ENCODE assay signal across 1 cellular context in the genomic region with DNA sequence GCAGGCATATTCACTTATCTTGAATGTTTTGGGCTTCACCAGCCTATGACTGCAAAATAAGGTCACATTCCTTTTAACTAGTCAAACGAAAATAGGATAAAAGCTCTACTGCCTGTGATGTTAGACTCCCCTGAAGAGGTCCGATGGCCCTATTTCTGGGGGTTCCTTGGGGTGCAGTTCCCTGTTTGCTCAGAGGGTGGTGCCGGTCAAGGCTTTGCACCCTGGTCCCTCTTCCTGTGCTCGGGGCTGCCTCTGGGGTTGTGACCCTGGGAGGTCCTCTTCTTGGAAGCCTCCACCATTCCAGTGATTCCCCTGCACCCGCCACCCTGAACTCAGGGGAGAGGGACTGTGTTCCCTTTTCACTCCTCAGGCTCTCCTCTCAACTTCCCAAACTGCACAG.
TF ChIP-seq lines count a peak whose summit lies in the region.

No MANE protein-coding gene starts in this region.

TF ChIP-seq in GM23338, 12 proteins besides CTCF, POLR2A, EP300 and RAD21 (continued from another document):
- TF ChIP-seq, protein P1, sequence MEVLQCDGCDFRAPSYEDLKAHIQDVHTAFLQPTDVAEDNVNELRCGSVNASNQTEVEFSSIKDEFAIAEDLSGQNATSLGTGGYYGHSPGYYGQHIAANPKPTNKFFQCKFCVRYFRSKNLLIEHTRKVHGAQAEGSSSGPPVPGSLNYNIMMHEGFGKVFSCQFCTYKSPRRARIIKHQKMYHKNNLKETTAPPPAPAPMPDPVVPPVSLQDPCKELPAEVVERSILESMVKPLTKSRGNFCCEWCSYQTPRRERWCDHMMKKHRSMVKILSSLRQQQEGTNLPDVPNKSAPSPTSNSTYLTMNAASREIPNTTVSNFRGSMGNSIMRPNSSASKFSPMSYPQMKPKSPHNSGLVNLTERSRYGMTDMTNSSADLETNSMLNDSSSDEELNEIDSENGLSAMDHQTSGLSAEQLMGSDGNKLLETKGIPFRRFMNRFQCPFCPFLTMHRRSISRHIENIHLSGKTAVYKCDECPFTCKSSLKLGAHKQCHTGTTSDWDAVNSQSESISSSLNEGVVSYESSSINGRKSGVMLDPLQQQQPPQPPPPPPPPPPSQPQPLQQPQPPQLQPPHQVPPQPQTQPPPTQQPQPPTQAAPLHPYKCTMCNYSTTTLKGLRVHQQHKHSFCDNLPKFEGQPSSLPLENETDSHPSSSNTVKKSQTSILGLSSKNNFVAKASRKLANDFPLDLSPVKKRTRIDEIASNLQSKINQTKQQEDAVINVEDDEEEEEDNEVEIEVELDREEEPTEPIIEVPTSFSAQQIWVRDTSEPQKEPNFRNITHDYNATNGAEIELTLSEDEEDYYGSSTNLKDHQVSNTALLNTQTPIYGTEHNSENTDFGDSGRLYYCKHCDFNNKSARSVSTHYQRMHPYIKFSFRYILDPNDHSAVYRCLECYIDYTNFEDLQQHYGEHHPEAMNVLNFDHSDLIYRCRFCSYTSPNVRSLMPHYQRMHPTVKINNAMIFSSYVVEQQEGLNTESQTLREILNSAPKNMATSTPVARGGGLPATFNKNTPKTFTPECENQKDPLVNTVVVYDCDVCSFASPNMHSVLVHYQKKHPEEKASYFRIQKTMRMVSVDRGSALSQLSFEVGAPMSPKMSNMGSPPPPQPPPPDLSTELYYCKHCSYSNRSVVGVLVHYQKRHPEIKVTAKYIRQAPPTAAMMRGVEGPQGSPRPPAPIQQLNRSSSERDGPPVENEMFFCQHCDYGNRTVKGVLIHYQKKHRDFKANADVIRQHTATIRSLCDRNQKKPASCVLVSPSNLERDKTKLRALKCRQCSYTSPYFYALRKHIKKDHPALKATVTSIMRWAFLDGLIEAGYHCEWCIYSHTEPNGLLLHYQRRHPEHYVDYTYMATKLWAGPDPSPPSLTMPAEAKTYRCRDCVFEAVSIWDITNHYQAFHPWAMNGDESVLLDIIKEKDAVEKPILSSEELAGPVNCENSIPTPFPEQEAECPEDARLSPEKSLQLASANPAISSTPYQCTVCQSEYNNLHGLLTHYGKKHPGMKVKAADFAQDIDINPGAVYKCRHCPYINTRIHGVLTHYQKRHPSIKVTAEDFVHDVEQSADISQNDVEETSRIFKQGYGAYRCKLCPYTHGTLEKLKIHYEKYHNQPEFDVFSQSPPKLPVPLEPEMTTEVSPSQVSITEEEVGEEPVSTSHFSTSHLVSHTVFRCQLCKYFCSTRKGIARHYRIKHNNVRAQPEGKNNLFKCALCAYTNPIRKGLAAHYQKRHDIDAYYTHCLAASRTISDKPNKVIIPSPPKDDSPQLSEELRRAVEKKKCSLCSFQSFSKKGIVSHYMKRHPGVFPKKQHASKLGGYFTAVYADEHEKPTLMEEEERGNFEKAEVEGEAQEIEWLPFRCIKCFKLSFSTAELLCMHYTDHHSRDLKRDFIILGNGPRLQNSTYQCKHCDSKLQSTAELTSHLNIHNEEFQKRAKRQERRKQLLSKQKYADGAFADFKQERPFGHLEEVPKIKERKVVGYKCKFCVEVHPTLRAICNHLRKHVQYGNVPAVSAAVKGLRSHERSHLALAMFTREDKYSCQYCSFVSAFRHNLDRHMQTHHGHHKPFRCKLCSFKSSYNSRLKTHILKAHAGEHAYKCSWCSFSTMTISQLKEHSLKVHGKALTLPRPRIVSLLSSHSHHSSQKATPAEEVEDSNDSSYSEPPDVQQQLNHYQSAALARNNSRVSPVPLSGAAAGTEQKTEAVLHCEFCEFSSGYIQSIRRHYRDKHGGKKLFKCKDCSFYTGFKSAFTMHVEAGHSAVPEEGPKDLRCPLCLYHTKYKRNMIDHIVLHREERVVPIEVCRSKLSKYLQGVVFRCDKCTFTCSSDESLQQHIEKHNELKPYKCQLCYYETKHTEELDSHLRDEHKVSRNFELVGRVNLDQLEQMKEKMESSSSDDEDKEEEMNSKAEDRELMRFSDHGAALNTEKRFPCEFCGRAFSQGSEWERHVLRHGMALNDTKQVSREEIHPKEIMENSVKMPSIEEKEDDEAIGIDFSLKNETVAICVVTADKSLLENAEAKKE (CRISPR knock-in tag; IDR thresholded peaks at IDR 0.05): no peak
- TF ChIP-seq, protein P2, sequence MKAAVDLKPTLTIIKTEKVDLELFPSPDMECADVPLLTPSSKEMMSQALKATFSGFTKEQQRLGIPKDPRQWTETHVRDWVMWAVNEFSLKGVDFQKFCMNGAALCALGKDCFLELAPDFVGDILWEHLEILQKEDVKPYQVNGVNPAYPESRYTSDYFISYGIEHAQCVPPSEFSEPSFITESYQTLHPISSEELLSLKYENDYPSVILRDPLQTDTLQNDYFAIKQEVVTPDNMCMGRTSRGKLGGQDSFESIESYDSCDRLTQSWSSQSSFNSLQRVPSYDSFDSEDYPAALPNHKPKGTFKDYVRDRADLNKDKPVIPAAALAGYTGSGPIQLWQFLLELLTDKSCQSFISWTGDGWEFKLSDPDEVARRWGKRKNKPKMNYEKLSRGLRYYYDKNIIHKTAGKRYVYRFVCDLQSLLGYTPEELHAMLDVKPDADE (IDR thresholded peaks at IDR 0.05): no peak
- TF ChIP-seq ZNF114 (CRISPR knock-in tag; IDR thresholded peaks at IDR 0.05) (no peak), CREB1 (CRISPR knock-in tag; IDR thresholded peaks at IDR 0.05; ENCODE audit: low read depth) (no peak), ZNF331 (CRISPR knock-in tag; IDR thresholded peaks at IDR 0.05; ENCODE audit: low read depth) (no peak), POLR2AphosphoS5 (IDR thresholded peaks at IDR 0.05; ENCODE audit: low read depth) (no peak), STAT1 (IDR thresholded peaks at IDR 0.05; ENCODE audit: unreplicated experiment) (no peak), JUNB (IDR thresholded peaks at IDR 0.05; ENCODE audit: unreplicated experiment) (no peak), EZH2 (IDR thresholded peaks at IDR 0.05; ENCODE audit: low read depth, unreplicated experiment) (no peak), EZH2phosphoT487 (IDR thresholded peaks at IDR 0.05; ENCODE audit: unreplicated experiment) (no peak)
- TF ChIP-seq, protein P3, sequence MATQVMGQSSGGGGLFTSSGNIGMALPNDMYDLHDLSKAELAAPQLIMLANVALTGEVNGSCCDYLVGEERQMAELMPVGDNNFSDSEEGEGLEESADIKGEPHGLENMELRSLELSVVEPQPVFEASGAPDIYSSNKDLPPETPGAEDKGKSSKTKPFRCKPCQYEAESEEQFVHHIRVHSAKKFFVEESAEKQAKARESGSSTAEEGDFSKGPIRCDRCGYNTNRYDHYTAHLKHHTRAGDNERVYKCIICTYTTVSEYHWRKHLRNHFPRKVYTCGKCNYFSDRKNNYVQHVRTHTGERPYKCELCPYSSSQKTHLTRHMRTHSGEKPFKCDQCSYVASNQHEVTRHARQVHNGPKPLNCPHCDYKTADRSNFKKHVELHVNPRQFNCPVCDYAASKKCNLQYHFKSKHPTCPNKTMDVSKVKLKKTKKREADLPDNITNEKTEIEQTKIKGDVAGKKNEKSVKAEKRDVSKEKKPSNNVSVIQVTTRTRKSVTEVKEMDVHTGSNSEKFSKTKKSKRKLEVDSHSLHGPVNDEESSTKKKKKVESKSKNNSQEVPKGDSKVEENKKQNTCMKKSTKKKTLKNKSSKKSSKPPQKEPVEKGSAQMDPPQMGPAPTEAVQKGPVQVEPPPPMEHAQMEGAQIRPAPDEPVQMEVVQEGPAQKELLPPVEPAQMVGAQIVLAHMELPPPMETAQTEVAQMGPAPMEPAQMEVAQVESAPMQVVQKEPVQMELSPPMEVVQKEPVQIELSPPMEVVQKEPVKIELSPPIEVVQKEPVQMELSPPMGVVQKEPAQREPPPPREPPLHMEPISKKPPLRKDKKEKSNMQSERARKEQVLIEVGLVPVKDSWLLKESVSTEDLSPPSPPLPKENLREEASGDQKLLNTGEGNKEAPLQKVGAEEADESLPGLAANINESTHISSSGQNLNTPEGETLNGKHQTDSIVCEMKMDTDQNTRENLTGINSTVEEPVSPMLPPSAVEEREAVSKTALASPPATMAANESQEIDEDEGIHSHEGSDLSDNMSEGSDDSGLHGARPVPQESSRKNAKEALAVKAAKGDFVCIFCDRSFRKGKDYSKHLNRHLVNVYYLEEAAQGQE (IDR thresholded peaks at IDR 0.05; ENCODE audit: unreplicated experiment): no peak
